ENCODE assay signal across 8 cellular contexts in genomic region chr5:126595486-126596083, GRCh38. TPM values are rescaled to one million over a fixed set of nuclear protein-coding genes. Genes with fewer than 3 reads are reported as not detected.
A peak's percentile ranks its signal among the peaks of the same experiment; 100 is the strongest.
DNase-seq lines count a peak whose midpoint lies in the region; ATAC-seq and TF ChIP-seq lines count a peak whose summit lies in the region.

No MANE protein-coding gene starts in this region.

- no peaks in the 10 kb centered on the region for H3K9me3 Mint-ChIP-seq in osteocyte (ENCODE audit: unreplicated experiment)

- DNase-seq in osteocyte (ENCODE audit: extremely low spot score, unreplicated experiment): peak; percentile 49
- no peak for DNase-seq in NCI-H748 (lab: John Stamatoyannopoulos, UW; ENCODE audit: unreplicated experiment)
- no peak for DNase-seq in RPMI8226
- no peak for DNase-seq in NK-92 treated with Interleukin-12 subunit alpha and Interleukin-12 subunit beta, amount 100 ng/mL, for 24 hours (lab: John Stamatoyannopoulos, UW)
- DNase-seq in retina: no peak

- peak overlapping the region; percentile 86 for H3K27ac Mint-ChIP-seq in osteocyte (ENCODE audit: unreplicated experiment)

- no peaks in the 10 kb centered on the region for H3K9me3 ChIP-seq in ectodermal cell (ENCODE audit: control insufficient read depth, low read length)

- H3K27me3 ChIP-seq in ectodermal cell (ENCODE audit: control insufficient read depth, insufficient read depth, low read length, poor library complexity, severe bottlenecking): no peaks in the 10 kb centered on the region

- H3K4me3 ChIP-seq in ectodermal cell (ENCODE audit: insufficient read depth, low read depth, low read length): peak overlapping the region; percentile 68

- no peaks in the 10 kb centered on the region for H3K27me3 Mint-ChIP-seq in osteocyte (ENCODE audit: unreplicated experiment)

- H3K4me3 Mint-ChIP-seq in osteocyte (ENCODE audit: unreplicated experiment): peak overlapping the region; percentile 93

- peaks cover 32% of the 10 kb centered on the region for H3K4me1 Mint-ChIP-seq in osteocyte (ENCODE audit: unreplicated experiment)

- H3K36me3 Mint-ChIP-seq in osteocyte (ENCODE audit: unreplicated experiment): no peaks in the 10 kb centered on the region

- peaks cover 12% of the 10 kb centered on the region for H3K36me3 ChIP-seq in ectodermal cell (ENCODE audit: control insufficient read depth, insufficient read depth, low read length)

- peak; percentile 10 for ATAC-seq in GM19043 (IDR thresholded peaks at IDR 0.05; ENCODE audit: low read depth, unreplicated experiment)
- ATAC-seq in HG03175 (IDR thresholded peaks at IDR 0.05; ENCODE audit: unreplicated experiment): peak; percentile 8

- peaks cover 7% of the 10 kb centered on the region for H3K4me1 ChIP-seq in ectodermal cell (ENCODE audit: control insufficient read depth, insufficient read depth, low read length)

- WGBS in ectodermal cell, 2 experiments: 57 to 59% methylated on average over 20 to 21 of the region's 22 CpGs

- H3K27ac ChIP-seq in ectodermal cell (ENCODE audit: insufficient read depth, low read depth, low read length, poor library complexity, severe bottlenecking): peak overlapping the region; percentile 93

- no peak for TF ChIP-seq CTCF in osteocyte (IDR thresholded peaks at IDR 0.05)

RNA-seq across cellular contexts. Expression of gene ALDH7A1, which starts 0.6 kb away (rescaled TPM):
- polyA plus RNA-seq in ectodermal cell (2013, experiment 1 of 4): 213 TPM
- polyA plus RNA-seq in ectodermal cell (2013, experiment 2 of 4): 216 TPM
- 157 TPM for polyA plus RNA-seq in ectodermal cell (2013, experiment 3 of 4)
- 166 TPM for polyA plus RNA-seq in ectodermal cell (2013, experiment 4 of 4)
- total RNA-seq in osteocyte: 117 and 130 TPM in 2 replicates

RNA-seq across cellular contexts. Expression of gene PHAX, which starts 5.2 kb away (rescaled TPM):
- 45.7 TPM for polyA plus RNA-seq in ectodermal cell (2013, experiment 1 of 4)
- polyA plus RNA-seq in ectodermal cell (2013, experiment 2 of 4): 57.4 TPM
- 42.6 TPM for polyA plus RNA-seq in ectodermal cell (2013, experiment 3 of 4)
- polyA plus RNA-seq in ectodermal cell (2013, experiment 4 of 4): 46.6 TPM
- total RNA-seq in osteocyte: 43.4 and 51.1 TPM in 2 replicates
